23 cellular contexts compared by ENCODE assay signal in the genomic region with DNA sequence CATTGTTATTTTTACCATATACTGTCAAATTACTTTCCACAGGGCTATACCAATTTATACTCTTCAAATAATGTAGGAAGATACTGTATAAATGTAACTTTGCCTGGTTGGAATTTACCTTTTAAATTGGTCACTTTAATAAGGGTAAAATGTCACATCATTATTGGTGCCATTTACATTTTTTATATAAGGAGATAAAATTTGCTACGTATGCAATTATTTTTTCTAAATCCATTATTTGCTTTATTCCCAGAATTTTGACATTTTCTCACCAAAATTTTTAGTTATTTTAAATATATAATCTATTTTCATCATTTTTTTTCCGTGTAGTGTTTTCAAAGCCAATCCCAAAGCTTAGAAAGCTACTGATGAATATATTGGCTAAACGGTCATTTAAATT.
"Had no signal": no experiment of that assay in that cellular context is flagged by ENCODE, and none has a peak within 500 bp of the region (broad histone marks: within the 10 kb centered on the region; RNA-seq: fewer than 3 reads in every experiment).

No MANE protein-coding gene starts in this region.

- H3K36me3 ChIP-seq: esophagus muscularis mucosa, gastrocnemius medialis, heart right ventricle, left lung, lower lobe of right lung had no signal

- FAIRE-seq: colon, endothelial cell of umbilical vein, islet of Langerhans, keratinocyte had no signal

- H3K27me3 ChIP-seq: dorsolateral prefrontal cortex, esophagus muscularis mucosa, foreskin keratinocyte, gastrocnemius medialis, heart right ventricle, left lung had no signal

- H3K9me3 ChIP-seq: esophagus muscularis mucosa, gastrocnemius medialis, heart right ventricle, left lung, lower lobe of right lung, mucosa of descending colon had no signal

- H3K4me1 ChIP-seq: esophagus muscularis mucosa, foreskin keratinocyte, gastrocnemius medialis, heart right ventricle, left lung, lower lobe of right lung had no signal

- H3K27ac ChIP-seq: coronary artery, dorsolateral prefrontal cortex, esophagus muscularis mucosa, foreskin keratinocyte, gastrocnemius medialis, heart right ventricle, left lung, lower lobe of right lung had no signal

- H3K4me3 ChIP-seq: coronary artery, dorsolateral prefrontal cortex, esophagus muscularis mucosa, gastrocnemius medialis, heart right ventricle, left lung, lower lobe of right lung, mucosa of descending colon had no signal

- ATAC-seq: foreskin keratinocyte, gastrocnemius medialis, heart right ventricle, left cardiac atrium, left lung, left ventricle myocardium superior, lower lobe of right lung, mucosa of descending colon had no signal

- DNase-seq: dermis blood vessel endothelial cell; dorsolateral prefrontal cortex; effector CD4-positive, alpha-beta T cell; effector memory CD4-positive, alpha-beta T cell; foreskin keratinocyte; gastrocnemius medialis; glutamatergic neuron; head of caudate nucleus; heart right ventricle; hippocampal formation; left cardiac atrium; left lung; left ventricle myocardium superior; lower lobe of right lung; mesenchymal stem cell; mucosa of descending colon; naive B cell had no signal
